Comparison of ENCODE assay signal across 2 cellular contexts in the genomic region with DNA sequence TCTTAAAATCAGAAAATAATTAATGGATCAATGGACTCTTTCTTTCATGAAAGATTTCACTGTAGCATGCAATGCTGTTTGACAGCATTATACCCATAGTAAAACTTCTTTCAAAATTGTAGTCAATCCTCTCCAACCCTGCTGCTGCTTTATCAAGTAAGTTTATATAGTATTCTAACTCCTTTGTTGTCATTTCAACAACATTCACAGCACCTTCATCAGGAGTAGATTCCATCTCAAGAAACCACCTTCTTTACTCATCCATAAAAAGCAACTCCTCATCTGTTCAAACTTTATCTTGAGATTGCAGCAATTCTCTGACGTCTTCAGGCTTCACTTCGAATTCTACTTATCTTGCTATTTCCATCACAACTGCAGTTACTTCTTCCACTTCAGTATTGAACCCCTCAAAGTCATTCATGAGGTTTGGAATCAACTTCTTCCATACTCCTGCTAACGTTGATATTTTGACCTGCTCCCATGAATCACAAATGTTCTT.
TF ChIP-seq lines count a peak whose summit lies in the region.

No MANE protein-coding gene starts in this region.

TF ChIP-seq in A549, 52 proteins besides CTCF, POLR2A, EP300 and RAD21 (continued from another document):
- no peak for TF ChIP-seq HOXB13 (CRISPR knock-in tag; IDR thresholded peaks at IDR 0.05; ENCODE audit: low read depth)
- TF ChIP-seq, protein P1, sequence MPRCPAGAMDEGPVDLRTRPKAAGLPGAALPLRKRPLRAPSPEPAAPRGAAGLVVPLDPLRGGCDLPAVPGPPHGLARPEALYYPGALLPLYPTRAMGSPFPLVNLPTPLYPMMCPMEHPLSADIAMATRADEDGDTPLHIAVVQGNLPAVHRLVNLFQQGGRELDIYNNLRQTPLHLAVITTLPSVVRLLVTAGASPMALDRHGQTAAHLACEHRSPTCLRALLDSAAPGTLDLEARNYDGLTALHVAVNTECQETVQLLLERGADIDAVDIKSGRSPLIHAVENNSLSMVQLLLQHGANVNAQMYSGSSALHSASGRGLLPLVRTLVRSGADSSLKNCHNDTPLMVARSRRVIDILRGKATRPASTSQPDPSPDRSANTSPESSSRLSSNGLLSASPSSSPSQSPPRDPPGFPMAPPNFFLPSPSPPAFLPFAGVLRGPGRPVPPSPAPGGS (IDR thresholded peaks at IDR 0.05), result no peak
- TF ChIP-seq RFX5 (IDR thresholded peaks at IDR 0.05), result no peak
- TF ChIP-seq, protein P2, sequence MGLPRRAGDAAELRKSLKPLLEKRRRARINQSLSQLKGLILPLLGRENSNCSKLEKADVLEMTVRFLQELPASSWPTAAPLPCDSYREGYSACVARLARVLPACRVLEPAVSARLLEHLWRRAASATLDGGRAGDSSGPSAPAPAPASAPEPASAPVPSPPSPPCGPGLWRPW (IDR thresholded peaks at IDR 0.05), result no peak
- TF ChIP-seq, protein P3, sequence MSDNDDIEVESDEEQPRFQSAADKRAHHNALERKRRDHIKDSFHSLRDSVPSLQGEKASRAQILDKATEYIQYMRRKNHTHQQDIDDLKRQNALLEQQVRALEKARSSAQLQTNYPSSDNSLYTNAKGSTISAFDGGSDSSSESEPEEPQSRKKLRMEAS (IDR thresholded peaks at IDR 0.05), result no peak
- TF ChIP-seq CBX2 (IDR thresholded peaks at IDR 0.05; ENCODE audit: borderline replicate concordance, low read depth), result no peak
- no peak for TF ChIP-seq MAZ (IDR thresholded peaks at IDR 0.05; ENCODE audit: borderline replicate concordance, low read depth, low read length)
- no peak for TF ChIP-seq HOXB5 (CRISPR knock-in tag; IDR thresholded peaks at IDR 0.05)
- no peak for TF ChIP-seq ESRRA (IDR thresholded peaks at IDR 0.05; ENCODE audit: borderline replicate concordance, low read length)
- TF ChIP-seq CHD4 (IDR thresholded peaks at IDR 0.05; ENCODE audit: borderline replicate concordance), result no peak
- no peak for TF ChIP-seq CHD2 (IDR thresholded peaks at IDR 0.05; ENCODE audit: low read length, partially characterized antibody)
- TF ChIP-seq FOSB (CRISPR knock-in tag; IDR thresholded peaks at IDR 0.05), result no peak
- TF ChIP-seq ZSCAN20 (CRISPR knock-in tag; IDR thresholded peaks at IDR 0.05), result no peak

TF ChIP-seq in K562, 482 proteins besides CTCF, POLR2A, EP300 and RAD21 (continued from another document and continues in another):
- TF ChIP-seq RBM22 (IDR thresholded peaks at IDR 0.05; ENCODE audit: low read depth, low read length, poor library complexity, severe bottlenecking), result no peak
- TF ChIP-seq NCOA4 (IDR thresholded peaks at IDR 0.05; ENCODE audit: partially characterized antibody), result no peak
- TF ChIP-seq ZNF175 (CRISPR knock-in tag; IDR thresholded peaks at IDR 0.05; ENCODE audit: low read depth), result peak; percentile 97
- 0 out of 2 replicates have a peak, but pooled peaks have one; percentile 0 for TF ChIP-seq MAFG (tag; conservative IDR thresholded peaks at IDR 0.05)
- no peak for TF ChIP-seq RB1 (IDR thresholded peaks at IDR 0.05; ENCODE audit: low read depth)
- peak; percentile 51; the same call in 1 of the 2 replicates for TF ChIP-seq SMARCE1 (IDR thresholded peaks at IDR 0.05)
- TF ChIP-seq PTRF (tag; IDR thresholded peaks at IDR 0.05), result no peak
- TF ChIP-seq HDAC8 (tag; IDR thresholded peaks at IDR 0.05), result no peak
- TF ChIP-seq SNIP1 (IDR thresholded peaks at IDR 0.05; ENCODE audit: low read depth), result no peak
- TF ChIP-seq ZNF76 (CRISPR knock-in tag; IDR thresholded peaks at IDR 0.05; ENCODE audit: borderline replicate concordance), result no peak
- TF ChIP-seq BCL6 (CRISPR knock-in tag; IDR thresholded peaks at IDR 0.05), result no peak
- no peak for TF ChIP-seq ZNF146 (CRISPR knock-in tag; IDR thresholded peaks at IDR 0.05; ENCODE audit: unreplicated experiment)
- TF ChIP-seq PRMT5 (CRISPR knock-in tag; IDR thresholded peaks at IDR 0.05), result no peak
- no peak for TF ChIP-seq BHLHE40 (IDR thresholded peaks at IDR 0.05; ENCODE audit: low read length)
- no peak for TF ChIP-seq ZNF121 (CRISPR knock-in tag; conservative IDR thresholded peaks at IDR 0.05)
- no peak for TF ChIP-seq ZNF77 (CRISPR knock-in tag; IDR thresholded peaks at IDR 0.05)
- peak; percentile 41; the same call in 1 of the 2 replicates for TF ChIP-seq TCF3 (CRISPR knock-in tag; IDR thresholded peaks at IDR 0.05)
- peak; percentile 37; the same call in 1 of the 2 replicates for TF ChIP-seq TEAD4 (IDR thresholded peaks at IDR 0.05; ENCODE audit: low read length)
- no peak for TF ChIP-seq TEAD4 (CRISPR knock-in tag; IDR thresholded peaks at IDR 0.05; ENCODE audit: borderline replicate concordance)
- peak; percentile 59 for TF ChIP-seq ARID1B (IDR thresholded peaks at IDR 0.05)
- no peak for TF ChIP-seq ARNT (IDR thresholded peaks at IDR 0.05)
- no peak for TF ChIP-seq CCAR2 (IDR thresholded peaks at IDR 0.05; ENCODE audit: low read depth, low read length)
- no peak for TF ChIP-seq ZNF354B (CRISPR knock-in tag; IDR thresholded peaks at IDR 0.05)
- TF ChIP-seq HNRNPUL1 (IDR thresholded peaks at IDR 0.05; ENCODE audit: low read length), result no peak
- no peak for TF ChIP-seq ZBTB1 (CRISPR knock-in tag; IDR thresholded peaks at IDR 0.05; ENCODE audit: borderline replicate concordance, low read depth)
- TF ChIP-seq ZNF766 (CRISPR knock-in tag; conservative IDR thresholded peaks at IDR 0.05), result no peak
- TF ChIP-seq ZBTB17 (CRISPR knock-in tag; IDR thresholded peaks at IDR 0.05), result no peak
- TF ChIP-seq, protein P4, sequence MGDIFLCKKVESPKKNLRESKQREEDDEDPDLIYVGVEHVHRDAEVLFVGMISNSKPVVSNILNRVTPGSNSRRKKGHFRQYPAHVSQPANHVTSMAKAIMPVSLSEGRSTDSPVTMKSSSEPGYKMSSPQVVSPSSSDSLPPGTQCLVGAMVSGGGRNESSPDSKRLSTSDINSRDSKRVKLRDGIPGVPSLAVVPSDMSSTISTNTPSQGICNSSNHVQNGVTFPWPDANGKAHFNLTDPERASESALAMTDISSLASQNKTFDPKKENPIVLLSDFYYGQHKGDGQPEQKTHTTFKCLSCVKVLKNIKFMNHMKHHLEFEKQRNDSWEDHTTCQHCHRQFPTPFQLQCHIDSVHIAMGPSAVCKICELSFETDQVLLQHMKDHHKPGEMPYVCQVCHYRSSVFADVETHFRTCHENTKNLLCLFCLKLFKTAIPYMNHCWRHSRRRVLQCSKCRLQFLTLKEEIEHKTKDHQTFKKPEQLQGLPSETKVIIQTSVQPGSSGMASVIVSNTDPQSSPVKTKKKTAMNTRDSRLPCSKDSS (IDR thresholded peaks at IDR 0.05; ENCODE audit: low read depth, partially characterized antibody), result no peak
- TF ChIP-seq, protein P5, sequence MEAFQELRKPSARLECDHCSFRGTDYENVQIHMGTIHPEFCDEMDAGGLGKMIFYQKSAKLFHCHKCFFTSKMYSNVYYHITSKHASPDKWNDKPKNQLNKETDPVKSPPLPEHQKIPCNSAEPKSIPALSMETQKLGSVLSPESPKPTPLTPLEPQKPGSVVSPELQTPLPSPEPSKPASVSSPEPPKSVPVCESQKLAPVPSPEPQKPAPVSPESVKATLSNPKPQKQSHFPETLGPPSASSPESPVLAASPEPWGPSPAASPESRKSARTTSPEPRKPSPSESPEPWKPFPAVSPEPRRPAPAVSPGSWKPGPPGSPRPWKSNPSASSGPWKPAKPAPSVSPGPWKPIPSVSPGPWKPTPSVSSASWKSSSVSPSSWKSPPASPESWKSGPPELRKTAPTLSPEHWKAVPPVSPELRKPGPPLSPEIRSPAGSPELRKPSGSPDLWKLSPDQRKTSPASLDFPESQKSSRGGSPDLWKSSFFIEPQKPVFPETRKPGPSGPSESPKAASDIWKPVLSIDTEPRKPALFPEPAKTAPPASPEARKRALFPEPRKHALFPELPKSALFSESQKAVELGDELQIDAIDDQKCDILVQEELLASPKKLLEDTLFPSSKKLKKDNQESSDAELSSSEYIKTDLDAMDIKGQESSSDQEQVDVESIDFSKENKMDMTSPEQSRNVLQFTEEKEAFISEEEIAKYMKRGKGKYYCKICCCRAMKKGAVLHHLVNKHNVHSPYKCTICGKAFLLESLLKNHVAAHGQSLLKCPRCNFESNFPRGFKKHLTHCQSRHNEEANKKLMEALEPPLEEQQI (IDR thresholded peaks at IDR 0.05), result no peak
- no peak for TF ChIP-seq ARHGAP35 (IDR thresholded peaks at IDR 0.05; ENCODE audit: partially characterized antibody)
- TF ChIP-seq MBD2 (IDR thresholded peaks at IDR 0.05; ENCODE audit: borderline replicate concordance, low read depth), result no peak
- no peak for TF ChIP-seq NONO (IDR thresholded peaks at IDR 0.05; ENCODE audit: low read depth in 2 of 2, low read length in 1 of 2)
- TF ChIP-seq GABPB1 (CRISPR knock-in tag; IDR thresholded peaks at IDR 0.05), result no peak
- TF ChIP-seq, protein P6, sequence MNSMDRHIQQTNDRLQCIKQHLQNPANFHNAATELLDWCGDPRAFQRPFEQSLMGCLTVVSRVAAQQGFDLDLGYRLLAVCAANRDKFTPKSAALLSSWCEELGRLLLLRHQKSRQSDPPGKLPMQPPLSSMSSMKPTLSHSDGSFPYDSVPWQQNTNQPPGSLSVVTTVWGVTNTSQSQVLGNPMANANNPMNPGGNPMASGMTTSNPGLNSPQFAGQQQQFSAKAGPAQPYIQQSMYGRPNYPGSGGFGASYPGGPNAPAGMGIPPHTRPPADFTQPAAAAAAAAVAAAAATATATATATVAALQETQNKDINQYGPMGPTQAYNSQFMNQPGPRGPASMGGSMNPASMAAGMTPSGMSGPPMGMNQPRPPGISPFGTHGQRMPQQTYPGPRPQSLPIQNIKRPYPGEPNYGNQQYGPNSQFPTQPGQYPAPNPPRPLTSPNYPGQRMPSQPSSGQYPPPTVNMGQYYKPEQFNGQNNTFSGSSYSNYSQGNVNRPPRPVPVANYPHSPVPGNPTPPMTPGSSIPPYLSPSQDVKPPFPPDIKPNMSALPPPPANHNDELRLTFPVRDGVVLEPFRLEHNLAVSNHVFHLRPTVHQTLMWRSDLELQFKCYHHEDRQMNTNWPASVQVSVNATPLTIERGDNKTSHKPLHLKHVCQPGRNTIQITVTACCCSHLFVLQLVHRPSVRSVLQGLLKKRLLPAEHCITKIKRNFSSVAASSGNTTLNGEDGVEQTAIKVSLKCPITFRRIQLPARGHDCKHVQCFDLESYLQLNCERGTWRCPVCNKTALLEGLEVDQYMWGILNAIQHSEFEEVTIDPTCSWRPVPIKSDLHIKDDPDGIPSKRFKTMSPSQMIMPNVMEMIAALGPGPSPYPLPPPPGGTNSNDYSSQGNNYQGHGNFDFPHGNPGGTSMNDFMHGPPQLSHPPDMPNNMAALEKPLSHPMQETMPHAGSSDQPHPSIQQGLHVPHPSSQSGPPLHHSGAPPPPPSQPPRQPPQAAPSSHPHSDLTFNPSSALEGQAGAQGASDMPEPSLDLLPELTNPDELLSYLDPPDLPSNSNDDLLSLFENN (IDR thresholded peaks at IDR 0.05; ENCODE audit: low read depth in 2 of 2, low read length in 2 of 2), result no peak
- peak; percentile 72 for TF ChIP-seq CBFA2T3 (IDR thresholded peaks at IDR 0.05)
- no peak for TF ChIP-seq ZNF12 (CRISPR knock-in tag; IDR thresholded peaks at IDR 0.05)
- TF ChIP-seq EHMT2 (IDR thresholded peaks at IDR 0.05), result no peak
- TF ChIP-seq, protein P7, sequence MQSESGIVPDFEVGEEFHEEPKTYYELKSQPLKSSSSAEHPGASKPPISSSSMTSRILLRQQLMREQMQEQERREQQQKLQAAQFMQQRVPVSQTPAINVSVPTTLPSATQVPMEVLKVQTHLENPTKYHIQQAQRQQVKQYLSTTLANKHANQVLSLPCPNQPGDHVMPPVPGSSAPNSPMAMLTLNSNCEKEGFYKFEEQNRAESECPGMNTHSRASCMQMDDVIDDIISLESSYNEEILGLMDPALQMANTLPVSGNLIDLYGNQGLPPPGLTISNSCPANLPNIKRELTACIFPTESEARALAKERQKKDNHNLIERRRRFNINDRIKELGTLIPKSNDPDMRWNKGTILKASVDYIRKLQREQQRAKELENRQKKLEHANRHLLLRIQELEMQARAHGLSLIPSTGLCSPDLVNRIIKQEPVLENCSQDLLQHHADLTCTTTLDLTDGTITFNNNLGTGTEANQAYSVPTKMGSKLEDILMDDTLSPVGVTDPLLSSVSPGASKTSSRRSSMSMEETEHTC (IDR thresholded peaks at IDR 0.05), result no peak
- TF ChIP-seq BRD9 (IDR thresholded peaks at IDR 0.05; ENCODE audit: low read depth, partially characterized antibody), result no peak
- no peak for TF ChIP-seq CHD2 (IDR thresholded peaks at IDR 0.05; ENCODE audit: low read depth, low read length)
- TF ChIP-seq ZNF695 (CRISPR knock-in tag; IDR thresholded peaks at IDR 0.05), result no peak
- no peak for TF ChIP-seq EZH2 (IDR thresholded peaks at IDR 0.05; ENCODE audit: borderline replicate concordance, low read depth, low read length)
- peak; percentile 68 for TF ChIP-seq CREM (IDR thresholded peaks at IDR 0.05; ENCODE audit: low read depth)
- TF ChIP-seq SUPT5H (IDR thresholded peaks at IDR 0.05), result no peak
- no peak for TF ChIP-seq MCM3 (IDR thresholded peaks at IDR 0.05)
- no peak for TF ChIP-seq HNRNPK (IDR thresholded peaks at IDR 0.05; ENCODE audit: low read depth, low read length, poor library complexity, severe bottlenecking)
- TF ChIP-seq, protein P8, sequence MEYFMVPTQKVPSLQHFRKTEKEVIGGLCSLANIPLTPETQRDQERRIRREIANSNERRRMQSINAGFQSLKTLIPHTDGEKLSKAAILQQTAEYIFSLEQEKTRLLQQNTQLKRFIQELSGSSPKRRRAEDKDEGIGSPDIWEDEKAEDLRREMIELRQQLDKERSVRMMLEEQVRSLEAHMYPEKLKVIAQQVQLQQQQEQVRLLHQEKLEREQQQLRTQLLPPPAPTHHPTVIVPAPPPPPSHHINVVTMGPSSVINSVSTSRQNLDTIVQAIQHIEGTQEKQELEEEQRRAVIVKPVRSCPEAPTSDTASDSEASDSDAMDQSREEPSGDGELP (CRISPR knock-in tag; IDR thresholded peaks at IDR 0.05; ENCODE audit: borderline replicate concordance), result no peak
- no peak for TF ChIP-seq RFX1 (IDR thresholded peaks at IDR 0.05)
- TF ChIP-seq, protein P9, sequence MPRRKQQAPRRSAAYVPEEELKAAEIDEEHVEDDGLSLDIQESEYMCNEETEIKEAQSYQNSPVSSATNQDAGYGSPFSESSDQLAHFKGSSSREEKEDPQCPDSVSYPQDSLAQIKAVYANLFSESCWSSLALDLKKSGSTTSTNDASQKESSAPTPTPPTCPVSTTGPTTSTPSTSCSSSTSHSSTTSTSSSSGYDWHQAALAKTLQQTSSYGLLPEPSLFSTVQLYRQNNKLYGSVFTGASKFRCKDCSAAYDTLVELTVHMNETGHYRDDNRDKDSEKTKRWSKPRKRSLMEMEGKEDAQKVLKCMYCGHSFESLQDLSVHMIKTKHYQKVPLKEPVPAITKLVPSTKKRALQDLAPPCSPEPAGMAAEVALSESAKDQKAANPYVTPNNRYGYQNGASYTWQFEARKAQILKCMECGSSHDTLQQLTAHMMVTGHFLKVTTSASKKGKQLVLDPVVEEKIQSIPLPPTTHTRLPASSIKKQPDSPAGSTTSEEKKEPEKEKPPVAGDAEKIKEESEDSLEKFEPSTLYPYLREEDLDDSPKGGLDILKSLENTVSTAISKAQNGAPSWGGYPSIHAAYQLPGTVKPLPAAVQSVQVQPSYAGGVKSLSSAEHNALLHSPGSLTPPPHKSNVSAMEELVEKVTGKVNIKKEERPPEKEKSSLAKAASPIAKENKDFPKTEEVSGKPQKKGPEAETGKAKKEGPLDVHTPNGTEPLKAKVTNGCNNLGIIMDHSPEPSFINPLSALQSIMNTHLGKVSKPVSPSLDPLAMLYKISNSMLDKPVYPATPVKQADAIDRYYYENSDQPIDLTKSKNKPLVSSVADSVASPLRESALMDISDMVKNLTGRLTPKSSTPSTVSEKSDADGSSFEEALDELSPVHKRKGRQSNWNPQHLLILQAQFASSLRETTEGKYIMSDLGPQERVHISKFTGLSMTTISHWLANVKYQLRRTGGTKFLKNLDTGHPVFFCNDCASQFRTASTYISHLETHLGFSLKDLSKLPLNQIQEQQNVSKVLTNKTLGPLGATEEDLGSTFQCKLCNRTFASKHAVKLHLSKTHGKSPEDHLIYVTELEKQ (CRISPR knock-in tag; IDR thresholded peaks at IDR 0.05), result no peak
- TF ChIP-seq NCOR1 (IDR thresholded peaks at IDR 0.05), result no peak
